16 cellular contexts compared by ENCODE assay signal in genomic region chr15:51051776-51052175, GRCh38. TPM values are rescaled to one million over a fixed set of nuclear protein-coding genes. Genes with fewer than 3 reads are reported as not detected.
DNase-seq lines count a peak whose midpoint lies in the region; ATAC-seq and TF ChIP-seq lines count a peak whose summit lies in the region.
"Had no signal": no experiment of that assay in that cellular context is flagged by ENCODE, and none has a peak within 500 bp of the region (broad histone marks: within the 10 kb centered on the region; RNA-seq: fewer than 3 reads in every experiment).

No MANE protein-coding gene starts in this region.

- no peak overlapping the region for H3K4me3 ChIP-seq in MG63
- no peak overlapping the region for H3K4me3 ChIP-seq in astrocyte of the cerebellum (ENCODE audit: low read depth, low read length)
- H3K4me3 ChIP-seq: stomach had no signal

- no peaks in the 10 kb centered on the region for H3K36me3 ChIP-seq in MG63
- H3K36me3 ChIP-seq: stomach had no signal

- no TSS peak for BruUV-seq in Calu3 (replicated peaks; lab: Mats Ljungman, UMichigan)

- in situ Hi-C loops in astrocyte of the cerebellum (cut with HindIII; ENCODE audit: low sequenced_read_pairs) = no loop called here

- no peaks in the 10 kb centered on the region for H3K9me3 ChIP-seq in MG63
- H3K9me3 ChIP-seq: stomach had no signal

- H3K9me3 Mint-ChIP-seq in Calu3 (ENCODE audit: low read depth, unreplicated experiment) = no peaks in the 10 kb centered on the region
- H3K9me3 Mint-ChIP-seq: activated CD4-positive, alpha-beta T cell treated with anti-CD3 and anti-CD28 coated beads, Interleukin-2, amount 10 ng/mL, durations not matched to agents 7 days and 5 days had no signal

- intact Hi-C loops in Calu3 (cut with micrococcal nuclease; ENCODE audit: unreplicated experiment) = no loop called here

- CTCF ChIA-PET in Calu3 (lab: Charles Lee) = no interaction called here

- no peak for ATAC-seq in GM21515 (IDR thresholded peaks at IDR 0.05; ENCODE audit: unreplicated experiment)
- no peak for ATAC-seq in omental fat pad (ENCODE audit: low FRiP score)
- ATAC-seq: naive thymus-derived CD4-positive, alpha-beta T cell had no signal

- no peaks in the 10 kb centered on the region for H3K36me3 Mint-ChIP-seq in Calu3 (ENCODE audit: insufficient read depth, unreplicated experiment)
- H3K36me3 Mint-ChIP-seq: naive thymus-derived CD4-positive, alpha-beta T cell had no signal

- peaks cover 68% of the 10 kb centered on the region for H3K27me3 Mint-ChIP-seq in Calu3 (ENCODE audit: unreplicated experiment)

- no peak overlapping the region for H3K27ac ChIP-seq in substantia nigra (ENCODE audit: low read depth, low read length, poor library complexity, severe bottlenecking)

- no peak for TF ChIP-seq CTCF in astrocyte of the cerebellum (IDR thresholded peaks at IDR 0.05; ENCODE audit: low read depth, low read length, missing control alignments)
- no peak for TF ChIP-seq CTCF in Calu3 (IDR thresholded peaks at IDR 0.05; ENCODE audit: unreplicated experiment)
- TF ChIP-seq CTCF in omental fat pad (IDR thresholded peaks at IDR 0.05) = no peak

- no peaks in the 10 kb centered on the region for H3K4me1 Mint-ChIP-seq in Calu3 (ENCODE audit: low read depth, unreplicated experiment)
- H3K4me1 Mint-ChIP-seq: activated CD4-positive, alpha-beta T cell treated with anti-CD3 and anti-CD28 coated beads, Interleukin-2, amount 10 ng/mL, durations not matched to agents 7 days and 5 days had no signal

- no peak overlapping the region for H3K27ac Mint-ChIP-seq in Calu3 (ENCODE audit: unreplicated experiment)
- H3K27ac Mint-ChIP-seq: activated CD4-positive, alpha-beta T cell treated with anti-CD3 and anti-CD28 coated beads, Interleukin-2, amount 10 ng/mL, durations not matched to agents 7 days and 5 days; naive thymus-derived CD4-positive, alpha-beta T cell had no signal

- DNase-seq in MG63 (peak; percentile 94), astrocyte of the cerebellum (ENCODE audit: low read depth) (peak; percentile 23), islet precursor cell (peak; percentile 30), substantia nigra (lab: John Stamatoyannopoulos, UW) (peak in 29 of 49 donors; percentile 4 to 64 (median 29)), MV-4-11 (lab: John Stamatoyannopoulos, UW) (no peak), Calu3 (no peak), omental fat pad (ENCODE audit: low spot score) (no peak)
- DNase-seq: activated CD4-positive, alpha-beta T cell treated with anti-CD3 and anti-CD28 coated beads, Interleukin-2, amount 10 ng/mL, durations not matched to agents 7 days and 5 days; activated naive CD4-positive, alpha-beta T cell; DND-41; KG1; naive thymus-derived CD4-positive, alpha-beta T cell; NCI-H524 treated with DMSO at 0.1 percent for 48 hours; stimulated activated CD4-positive, alpha-beta T cell treated with anti-CD3 and anti-CD28 coated beads, Interleukin-1b, Interleukin-23, amount 100 ng/mL, for 48 hours; stomach had no signal

- H3K4me3 Mint-ChIP-seq in Calu3 (ENCODE audit: low read depth, unreplicated experiment) = no peak overlapping the region
- H3K4me3 Mint-ChIP-seq: activated CD4-positive, alpha-beta T cell treated with anti-CD3 and anti-CD28 coated beads, Interleukin-2, amount 10 ng/mL, durations not matched to agents 7 days and 5 days; naive thymus-derived CD4-positive, alpha-beta T cell had no signal

- no peaks in the 10 kb centered on the region for H3K27me3 ChIP-seq in MG63

RNA-seq across cellular contexts. Expression of gene TNFAIP8L3, which starts 42.9 kb away (rescaled TPM):
- total RNA-seq in MG63 (2014; rRNA removed; shearing (Covaris generic); ENCODE audit: low replicate concordance) = 2.4 and 4.8 TPM in 2 replicates
- total RNA-seq in Calu3 (2022) (not detected in 2 replicates), omental fat pad (10 to 100 TPM in 1 of 4 donors, 1 to 10 TPM in 3; 3.5 to 21.7 (median 7.0) TPM)
- total RNA-seq: activated CD4-positive, alpha-beta T cell treated with anti-CD3 and anti-CD28 coated beads, Interleukin-2, amount 10 ng/mL, durations not matched to agents 7 days and 5 days; naive thymus-derived CD4-positive, alpha-beta T cell had no signal

Comparison
In these comparisons a context has a peak if more than half of its experiments do, and no peak if none do; other contexts are left out.
1. DNase-seq: peak in MG63 (single experiment), astrocyte of the cerebellum (single experiment), islet precursor cell (single experiment) and substantia nigra (29 of 49); none in MV-4-11 (single experiment), Calu3 (single experiment) and omental fat pad (single experiment).